ENCODE assay signal across 7 cellular contexts in genomic region chr3:143121240-143122088, GRCh38. TPM values are rescaled to one million over a fixed set of nuclear protein-coding genes. Genes with fewer than 3 reads are reported as not detected.
DNase-seq lines count a peak whose midpoint lies in the region; ATAC-seq, FAIRE-seq and TF ChIP-seq lines count a peak whose summit lies in the region.

No MANE protein-coding gene starts in this region.

- no peak overlapping the region for H4K5ac ChIP-seq in H1 (ENCODE audit: insufficient read length, low read depth, low read length)

- peak overlapping the region; percentile 34; the same call in 1 of the 2 replicates for H2AFZ ChIP-seq in H1 (ENCODE audit: low read length)

- H3K27ac ChIP-seq in H1 (ENCODE audit: low read depth, low read length) = no peak overlapping the region
- H3K27ac ChIP-seq in mucosa of rectum (ENCODE audit: low read depth in 2 of 2, low read length in 2 of 2) = no peak overlapping the region

- peak; percentile 73 to 92 (median 73) for TF ChIP-seq CTCF in H1 (IDR thresholded peaks at IDR 0.05; ENCODE audit: control extremely low read depth in 1 of 3, insufficient read depth in 1 of 3, low read depth in 1 of 3, low read length in 3 of 3)

- peak overlapping the region; percentile 91 for H4K8ac ChIP-seq in H1 (ENCODE audit: extremely low read depth, insufficient read depth, low read length)

- H3K9ac ChIP-seq in H1 (replicated peaks in 1 of 4; ENCODE audit: extremely low read depth in 1 of 4, low read depth in 3 of 4, low read length in 3 of 4) = no peak overlapping the region
- no peak overlapping the region for H3K9ac ChIP-seq in mucosa of rectum (ENCODE audit: low read depth in 1 of 2, low read length in 2 of 2)

- H2AK5ac ChIP-seq in H1 (ENCODE audit: low read depth, low read length) = no peak overlapping the region

- no peaks in the 10 kb centered on the region for H3K79me2 ChIP-seq in H1 (ENCODE audit: control insufficient read depth in 1 of 2, insufficient read depth in 2 of 2, low read length in 2 of 2)

- H3K4ac ChIP-seq in H1 (replicated peaks; ENCODE audit: insufficient read length, low read depth, low read length) = no peak overlapping the region

- CTCF ChIA-PET in activated CD4-positive, alpha-beta memory T cell treated with anti-CD3 and anti-CD28 coated beads, Interleukin-2, amount 10 ng/mL, durations not matched to agents 7 days and 5 days (lab: Charles Lee) = interaction anchor here (0.6 to 2.1 kb wide), 13 partner anchors 10 to 553 kb away, joined by 3 to 12 read pairs (median 4); no protein-coding TSS in a partner anchor
- CTCF ChIA-PET in H1 (lab: Charles Lee; ENCODE audit: partially characterized antibody) = interaction anchor here (0.6 to 1.7 kb wide), 19 partner anchors 10 to 774 kb away, joined by 3 to 7 read pairs (median 4); no protein-coding TSS in a partner anchor

- FAIRE-seq in H1 (lab: Jason Lieb, UNC) = no peak

- no peak for TF ChIP-seq POLR2A in H1 (IDR thresholded peaks at IDR 0.05; ENCODE audit: control extremely low read depth in 1 of 2, low read depth in 2 of 2, low read length in 2 of 2)

- 64% methylated on average over 76 of the region's 79 CpGs; no CpG with 5 or more reads in 1 of the 2 experiments for WGBS in H1 (ENCODE audit: extremely low coverage in 1 of 2, insufficient coverage in 1 of 2, insufficient read length in 1 of 2, insufficient replicate concordance in 2 of 2, low coverage in 1 of 2, low lambda C conversion rate in 2 of 2, missing lambda C conversion rate in 1 of 2), 2 experiments

- H3K27me3 ChIP-seq in H1 (replicated peaks in 1 of 4; ENCODE audit: control insufficient read depth in 3 of 4, extremely low read depth in 1 of 4, insufficient read depth in 3 of 4, low read length in 3 of 4) = peaks cover 0 to 18% (median 3%) of the 10 kb centered on the region in 4 experiments; a peak in 5 of 7 replicates
- H3K27me3 ChIP-seq in mucosa of rectum (ENCODE audit: control insufficient read depth in 2 of 2, insufficient read depth in 2 of 2, low read length in 2 of 2) = peaks cover 10 to 12% of the 10 kb centered on the region in 2 donors

- DNase-seq in activated CD4-positive, alpha-beta memory T cell treated with anti-CD3 and anti-CD28 coated beads, Interleukin-2, amount 10 ng/mL, durations not matched to agents 7 days and 5 days = peak; percentile 64
- peak in 1 of 2 experiments; percentile 82 for DNase-seq in H1 (ENCODE audit: low read depth in 1 of 2, low spot score in 2 of 2)
- DNase-seq in stimulated activated CD8-positive, alpha-beta memory T cell treated with anti-CD3 and anti-CD28 coated beads, Interleukin-7, amount 100 ng/mL, for 4 hours (ENCODE audit: low read depth in 2 of 2) = peak; percentile 59 to 68

- H4K20me1 ChIP-seq in H1 (replicated peaks in 1 of 2; ENCODE audit: control insufficient read depth in 1 of 2, insufficient read depth in 2 of 2, low read length in 2 of 2) = no peaks in the 10 kb centered on the region

- peak; percentile 92 to 93 for TF ChIP-seq RAD21 in H1 (IDR thresholded peaks at IDR 0.05 in 1 of 2, conservative IDR thresholded peaks at IDR 0.05 in 1 of 2; ENCODE audit: low read depth in 2 of 2, low read length in 2 of 2)

- no peak overlapping the region for H3K56ac ChIP-seq in H1 (replicated peaks; ENCODE audit: insufficient read length, low read depth, low read length)

- H3K18ac ChIP-seq in H1 (ENCODE audit: extremely low read depth, low read length) = no peak overlapping the region

- peak overlapping the region; percentile 47 for H3K4me3 Mint-ChIP-seq in activated CD4-positive, alpha-beta memory T cell treated with anti-CD3 and anti-CD28 coated beads, Interleukin-2, amount 10 ng/mL, durations not matched to agents 7 days and 5 days

- peaks cover 0 to 8% (median 0%) of the 10 kb centered on the region in 4 experiments; a peak in 3 of 7 replicates for H3K4me1 ChIP-seq in H1 (replicated peaks in 1 of 4; ENCODE audit: control insufficient read depth in 3 of 4, insufficient read depth in 4 of 4, low read length in 3 of 4)
- H3K4me1 ChIP-seq in mucosa of rectum (ENCODE audit: control insufficient read depth in 2 of 2, insufficient read depth in 2 of 2, low read length in 2 of 2) = peaks cover 0 to 7% of the 10 kb centered on the region in 2 donors

- no peak overlapping the region for H4K91ac ChIP-seq in H1 (replicated peaks; ENCODE audit: insufficient read length, low read length)

- H3K27me3 Mint-ChIP-seq in activated CD4-positive, alpha-beta memory T cell treated with anti-CD3 and anti-CD28 coated beads, Interleukin-2, amount 10 ng/mL, durations not matched to agents 7 days and 5 days = peaks cover 48% of the 10 kb centered on the region

- POLR2A ChIA-PET in activated CD4-positive, alpha-beta memory T cell treated with anti-CD3 and anti-CD28 coated beads, Interleukin-2, amount 10 ng/mL, durations not matched to agents 7 days and 5 days (lab: Charles Lee) = interaction anchor here (2.1 kb wide), 1 partner anchor 119 kb away, joined by 6 read pairs; no protein-coding TSS in a partner anchor
- POLR2A ChIA-PET in H1 (lab: Charles Lee; ENCODE audit: partially characterized antibody) = interaction anchor here (0.6 to 1.7 kb wide), 2 partner anchors 121 to 850 kb away, joined by 3 to 6 read pairs; partner anchors contain the start of gene DIPK2A

- H3K36me3 Mint-ChIP-seq in activated CD4-positive, alpha-beta memory T cell treated with anti-CD3 and anti-CD28 coated beads, Interleukin-2, amount 10 ng/mL, durations not matched to agents 7 days and 5 days (ENCODE audit: low read depth) = no peaks in the 10 kb centered on the region

- H2BK15ac ChIP-seq in H1 (ENCODE audit: low read length) = peak overlapping the region; percentile 4; the same call in 1 of the 2 replicates

- H2BK20ac ChIP-seq in H1 (ENCODE audit: low read length) = no peak overlapping the region

- TF ChIP-seq EP300 in H1 (IDR thresholded peaks at IDR 0.05; ENCODE audit: borderline replicate concordance in 1 of 2, low read depth in 2 of 2, low read length in 2 of 2) = no peak

- H3K14ac ChIP-seq in H1 (ENCODE audit: insufficient read length) = no peak overlapping the region

- H3K79me1 ChIP-seq in H1 (ENCODE audit: low read depth, low read length) = no peaks in the 10 kb centered on the region

- no peaks in the 10 kb centered on the region for H3K9me3 Mint-ChIP-seq in activated CD4-positive, alpha-beta memory T cell treated with anti-CD3 and anti-CD28 coated beads, Interleukin-2, amount 10 ng/mL, durations not matched to agents 7 days and 5 days

- ATAC-seq in GM18858 (IDR thresholded peaks at IDR 0.05; ENCODE audit: unreplicated experiment) (peak; percentile 2), HG03565 (IDR thresholded peaks at IDR 0.05; ENCODE audit: unreplicated experiment) (peak; percentile 13), HG02840 (IDR thresholded peaks at IDR 0.05; ENCODE audit: low FRiP score, unreplicated experiment) (no peak)

- no peaks in the 10 kb centered on the region for H3K9me3 ChIP-seq in H1 (ENCODE audit: insufficient read depth in 2 of 2, low read depth in 1 of 2, low read length in 1 of 2)
- H3K9me3 ChIP-seq in mucosa of rectum (ENCODE audit: control insufficient read depth in 2 of 2, low read length in 2 of 2) = no peaks in the 10 kb centered on the region

- peaks cover 0 to 4% (median 0%) of the 10 kb centered on the region in 4 experiments; a peak in 1 of 8 replicates for H3K36me3 ChIP-seq in H1 (ENCODE audit: control insufficient read depth in 2 of 4, insufficient read depth in 4 of 4, low read length in 3 of 4)
- H3K36me3 ChIP-seq in mucosa of rectum (ENCODE audit: control insufficient read depth in 2 of 2, insufficient read depth in 2 of 2, low read length in 2 of 2) = no peaks in the 10 kb centered on the region

- no peak overlapping the region for H3K23ac ChIP-seq in H1 (ENCODE audit: insufficient read length)

- H3K4me2 ChIP-seq in H1 (ENCODE audit: insufficient read depth in 1 of 2, low read depth in 2 of 2, low read length in 2 of 2) = peak overlapping the region; percentile 89 to 90

- H3K4me1 Mint-ChIP-seq in activated CD4-positive, alpha-beta memory T cell treated with anti-CD3 and anti-CD28 coated beads, Interleukin-2, amount 10 ng/mL, durations not matched to agents 7 days and 5 days = peaks cover 29% of the 10 kb centered on the region

- H2BK12ac ChIP-seq in H1 (ENCODE audit: low read depth, low read length) = no peak overlapping the region; the same call in 1 of the 2 replicates

- no peak overlapping the region for H2BK5ac ChIP-seq in H1 (ENCODE audit: low read depth, low read length)

- peaks cover 20% of the 10 kb centered on the region; the same call in 1 of the 2 replicates for H3K23me2 ChIP-seq in H1 (ENCODE audit: low read depth, low read length)

- H2BK120ac ChIP-seq in H1 (replicated peaks; ENCODE audit: low read depth, low read length) = no peak overlapping the region

- no peak overlapping the region for H3K27ac Mint-ChIP-seq in activated CD4-positive, alpha-beta memory T cell treated with anti-CD3 and anti-CD28 coated beads, Interleukin-2, amount 10 ng/mL, durations not matched to agents 7 days and 5 days

- H3K4me3 ChIP-seq in H1 (ENCODE audit: extremely low read depth in 1 of 4, insufficient read depth in 2 of 4, low read depth in 3 of 4, low read length in 4 of 4) = peak overlapping the region; percentile 70 to 97 (median 72)
- peak overlapping the region; percentile 36 to 67 for H3K4me3 ChIP-seq in mucosa of rectum (ENCODE audit: low read length in 2 of 2)

TF ChIP-seq in H1, 55 proteins besides CTCF, POLR2A, EP300 and RAD21 (continues in another document):
- TF ChIP-seq SIN3A (conservative IDR thresholded peaks at IDR 0.05 in 1 of 2, IDR thresholded peaks at IDR 0.05 in 1 of 2; ENCODE audit: low read depth in 1 of 2, low read length in 2 of 2) (no peak), GABPA (IDR thresholded peaks at IDR 0.05; ENCODE audit: borderline replicate concordance, insufficient read depth, low read length) (no peak), CTBP2 (IDR thresholded peaks at IDR 0.05; ENCODE audit: borderline replicate concordance, insufficient read depth, insufficient read length, low read length) (no peak), KDM4A (IDR thresholded peaks at IDR 0.05; ENCODE audit: low read depth, low read length, severe bottlenecking) (peak; percentile 57), YY1 (IDR thresholded peaks at IDR 0.05; ENCODE audit: low read depth, low read length) (peak; percentile 19; the same call in 1 of the 2 replicates)

RNA-seq across cellular contexts. Expression of gene CHST2, which starts 1.9 kb away (rescaled TPM):
- total RNA-seq in activated CD4-positive, alpha-beta memory T cell treated with anti-CD3 and anti-CD28 coated beads, Interleukin-2, amount 10 ng/mL, durations not matched to agents 7 days and 5 days = 1 to 10 TPM; 1.4 to 1.7 TPM
- 15.1 and 15.5 TPM in 2 replicates for total RNA-seq in H1 (2021; fragmentation: NEBNext Ultra II Directional; extraction: Animal tissue kit (Norgen Biotek cat#: 25700))
- polyA plus RNA-seq in H1 (2011; rRNA removed) = 3.2 and 5.1 TPM in 2 replicates
- polyA plus RNA-seq in H1 (2011; cell fraction: cytosol; rRNA removed) = 5.2 TPM
- polyA plus RNA-seq in H1 (2011; cell fraction: nucleus; rRNA removed) = 7.2 TPM
- 6.4 to 8.8 TPM (median 8.0 TPM) in 4 replicates for polyA plus RNA-seq in H1 (2012, experiment 1 of 2)
- 10.4 TPM for polyA plus RNA-seq in H1 (2012, experiment 2 of 2)
- polyA plus RNA-seq in H1 (2013, experiment 1 of 2) = 11.4 TPM
- 11.5 TPM for polyA plus RNA-seq in H1 (2013, experiment 2 of 2)
- polyA minus RNA-seq in H1 (2011; rRNA and poly(A)+ RNA removed) = 1.9 and 2.0 TPM in 2 replicates
- polyA minus RNA-seq in H1 (2011; cell fraction: cytosol; rRNA and poly(A)+ RNA removed) = 4.0 TPM
- polyA minus RNA-seq in H1 (2011; cell fraction: nucleus; rRNA and poly(A)+ RNA removed) = 6.6 TPM
